Comparison of ENCODE assay signal across 15 cellular contexts in genomic region chr1:186244825-186245224, GRCh38. TPM values are rescaled to one million over a fixed set of nuclear protein-coding genes. Genes with fewer than 3 reads are reported as not detected.
DNase-seq lines count a peak whose midpoint lies in the region; ATAC-seq and TF ChIP-seq lines count a peak whose summit lies in the region.
"Had no signal": no experiment of that assay in that cellular context is flagged by ENCODE, and none has a peak within 500 bp of the region (broad histone marks: within the 10 kb centered on the region; RNA-seq: fewer than 3 reads in every experiment).

No MANE protein-coding gene starts in this region.

- no peaks in the 10 kb centered on the region for H3K27me3 ChIP-seq in cardiac muscle cell
- H3K27me3 ChIP-seq in right atrium auricular region = no peaks in the 10 kb centered on the region
- H3K27me3 ChIP-seq in testis = no peaks in the 10 kb centered on the region

- 60 to 70% methylated on average over 2 to 6 of the region's 6 CpGs for WGBS in testis, 2 donors

- H3K4me3 ChIP-seq in cardiac muscle cell = no peak overlapping the region
- no peak overlapping the region for H3K4me3 ChIP-seq in right atrium auricular region
- no peak overlapping the region for H3K4me3 ChIP-seq in testis

- DNase-seq in cardiac muscle cell (ENCODE audit: low read depth in 1 of 2, low spot score in 1 of 2) (peak; percentile 25 to 43), right atrium auricular region (ENCODE audit: low spot score) (no peak), NAMALWA (ENCODE audit: low spot score) (peak; percentile 40), ecto neural progenitor cell (ENCODE audit: low spot score) (peak; percentile 58), testis (peak; percentile 17), NCI-H2227 (lab: John Stamatoyannopoulos, UW; ENCODE audit: unreplicated experiment) (no peak), pons (ENCODE audit: low spot score) (no peak)
- DNase-seq: activated naive CD8-positive, alpha-beta T cell treated with anti-CD3 and anti-CD28 coated beads, Interleukin-2, amount 10 ng/mL, durations not matched to agents 7 days and 5 days; CD8-positive, alpha-beta T cell; H7; left colon; NCI-H524 treated with DMSO at 0.1 percent for 48 hours had no signal

- H3K9me3 ChIP-seq in cardiac muscle cell (ENCODE audit: low read depth) (no peaks in the 10 kb centered on the region), right atrium auricular region (no peaks in the 10 kb centered on the region), testis (no peaks in the 10 kb centered on the region)

- intact Hi-C loops in testis (cut with DNase I; ENCODE audit: low total_unique reads) = no loop called here

- H3K27ac ChIP-seq in cardiac muscle cell (no peak overlapping the region), right atrium auricular region (no peak overlapping the region), testis (no peak overlapping the region)

- no peak for ATAC-seq in HG02588 (IDR thresholded peaks at IDR 0.05; ENCODE audit: unreplicated experiment)
- ATAC-seq: CD8-positive, alpha-beta T cell; left colon had no signal

- H3K36me3 ChIP-seq in cardiac muscle cell (no peaks in the 10 kb centered on the region), right atrium auricular region (no peaks in the 10 kb centered on the region), testis (ENCODE audit: low read depth, missing control alignments) (no peaks in the 10 kb centered on the region)

- peak; percentile 51 for TF ChIP-seq CTCF in cardiac muscle cell (IDR thresholded peaks at IDR 0.05; ENCODE audit: low read depth, low read length)
- TF ChIP-seq CTCF in right atrium auricular region (IDR thresholded peaks at IDR 0.05) = peak in 1 of 2 donors; percentile 23
- no peak for TF ChIP-seq CTCF in testis (IDR thresholded peaks at IDR 0.05)

- no peak for TF ChIP-seq POLR2A in testis (IDR thresholded peaks at IDR 0.05)

- H3K4me1 ChIP-seq in cardiac muscle cell (ENCODE audit: low read depth) (no peaks in the 10 kb centered on the region), right atrium auricular region (no peaks in the 10 kb centered on the region), testis (no peaks in the 10 kb centered on the region)

RNA-seq across cellular contexts. Expression of gene PRG4, which starts 51.3 kb away (rescaled TPM):
- total RNA-seq in cardiac muscle cell = not detected in 2 replicates
- polyA plus RNA-seq in cardiac muscle cell = not detected in 2 replicates
- total RNA-seq in right atrium auricular region = 100 to 1,000 TPM; 105 to 346 TPM
- total RNA-seq in testis = under 1 TPM in 1 of 2 donors, not detected in 1; 0.24 TPM
- polyA plus RNA-seq in testis (ENCODE audit: insufficient read depth, low read depth, low replicate concordance) = 7.1 TPM
- total RNA-seq: activated naive CD8-positive, alpha-beta T cell treated with anti-CD3 and anti-CD28 coated beads, Interleukin-2, amount 10 ng/mL, durations not matched to agents 7 days and 5 days; CD8-positive, alpha-beta T cell; endothelial cell of umbilical vein; left colon; pulmonary artery endothelial cell had no signal
- polyA plus RNA-seq: endothelial cell of umbilical vein had no signal

Comparison
In these comparisons a context has a peak if more than half of its experiments do, and no peak if none do; other contexts are left out.
1. DNase-seq: peak in cardiac muscle cell (2 of 2), NAMALWA (single experiment), ecto neural progenitor cell (single experiment) and testis (single experiment); none in right atrium auricular region (single experiment), NCI-H2227 (single experiment) and pons (single experiment).
2. RNA of gene PRG4, which starts 51.3 kb away (total RNA-seq): 105 to 346 TPM in right atrium auricular region; 0.24 TPM in testis and not detected in cardiac muscle cell; every median in the first group is over 10 times any median in the second.